In genomic region chr4:175776217-175776616, GRCh38 we compare ENCODE assay signal across 20 cellular contexts. TPM values are rescaled to one million over a fixed set of nuclear protein-coding genes. Genes with fewer than 3 reads are reported as not detected.
DNase-seq lines count a peak whose midpoint lies in the region; ATAC-seq, FAIRE-seq and TF ChIP-seq lines count a peak whose summit lies in the region.
"Had no signal": no experiment of that assay in that cellular context is flagged by ENCODE, and none has a peak within 500 bp of the region (broad histone marks: within the 10 kb centered on the region; RNA-seq: fewer than 3 reads in every experiment).

No MANE protein-coding gene starts in this region.

- H3K14ac ChIP-seq in H9 (ENCODE audit: insufficient read depth, low read length) (no peak overlapping the region), H1 (ENCODE audit: insufficient read length) (no peak overlapping the region)

- H4K91ac ChIP-seq in H9 (ENCODE audit: insufficient read length, low read depth, low read length) (no peak overlapping the region), H1 (replicated peaks; ENCODE audit: insufficient read length, low read length) (no peak overlapping the region)

- H2BK120ac ChIP-seq in H9 (ENCODE audit: low read depth, low read length, poor library complexity, severe bottlenecking) (no peak overlapping the region), H1 (replicated peaks; ENCODE audit: low read depth, low read length) (no peak overlapping the region)

- H3K4me1 Mint-ChIP-seq in H9 = peaks cover 40 to 42% of the 10 kb centered on the region in 2 experiments
- H3K4me1 Mint-ChIP-seq: activated CD8-positive, alpha-beta memory T cell treated with anti-CD3 and anti-CD28 coated beads, Interleukin-2, amount 10 ng/mL, durations not matched to agents 7 days and 5 days; naive thymus-derived CD4-positive, alpha-beta T cell had no signal

- H3F3A ChIP-seq in PC-3 (ENCODE audit: low read length, unreplicated experiment) = no peaks in the 10 kb centered on the region

- H3K79me2 ChIP-seq in H9 (ENCODE audit: insufficient read depth, low read length) (no peaks in the 10 kb centered on the region), H1 (ENCODE audit: control insufficient read depth in 1 of 2, insufficient read depth in 2 of 2, low read length in 2 of 2) (no peaks in the 10 kb centered on the region), PC-3 (ENCODE audit: low read length) (no peaks in the 10 kb centered on the region)

- no peak overlapping the region for H2BK15ac ChIP-seq in H9 (ENCODE audit: low read depth, low read length)
- no peak overlapping the region for H2BK15ac ChIP-seq in H1 (ENCODE audit: low read length)

- no peak overlapping the region for H2AK5ac ChIP-seq in H9 (ENCODE audit: insufficient read length, low read length)
- H2AK5ac ChIP-seq in H1 (ENCODE audit: low read depth, low read length) = no peak overlapping the region

- H3K4me1 ChIP-seq in H9 (ENCODE audit: insufficient read depth, low read length) = no peaks in the 10 kb centered on the region; the same call in 1 of the 2 replicates
- H3K4me1 ChIP-seq in H1 (replicated peaks in 1 of 4; ENCODE audit: control insufficient read depth in 3 of 4, insufficient read depth in 4 of 4, low read length in 3 of 4) = peaks cover 0 to 15% (median 7%) of the 10 kb centered on the region in 4 experiments; a peak in 5 of 7 replicates
- no peaks in the 10 kb centered on the region for H3K4me1 ChIP-seq in PC-3 (ENCODE audit: insufficient read depth, low read length)
- H3K4me1 ChIP-seq: BLaER1 had no signal

- H3K27ac ChIP-seq in H9 (ENCODE audit: insufficient read length, low read depth, low read length) (peak overlapping the region; percentile 95), H1 (ENCODE audit: low read depth, low read length) (peak overlapping the region; percentile 69; the same call in 1 of the 2 replicates), PC-3 (ENCODE audit: low read length) (no peak overlapping the region)
- H3K27ac ChIP-seq: BLaER1, HL-60 had no signal

- H2BK20ac ChIP-seq in H9 (ENCODE audit: low read depth, low read length, poor library complexity, severe bottlenecking) (no peak overlapping the region), H1 (ENCODE audit: low read length) (no peak overlapping the region)

- H3T11ph ChIP-seq in H9 (ENCODE audit: low read length) = no peak overlapping the region

- intact Hi-C loops in PC-3 (cut with micrococcal nuclease) = no loop called here

- H3K23ac ChIP-seq in H9 (ENCODE audit: insufficient read length, low read depth, low read length) (no peak overlapping the region), H1 (ENCODE audit: insufficient read length) (no peak overlapping the region)

- ATAC-seq in PC-3 = no peak
- ATAC-seq: activated CD8-positive, alpha-beta memory T cell treated with anti-CD3 and anti-CD28 coated beads, Interleukin-2, amount 10 ng/mL, durations not matched to agents 7 days and 5 days; left lobe of liver; naive thymus-derived CD4-positive, alpha-beta T cell; right cardiac atrium had no signal

- H3K4ac ChIP-seq in H9 (ENCODE audit: low read depth, low read length) = no peak overlapping the region
- no peak overlapping the region for H3K4ac ChIP-seq in H1 (replicated peaks; ENCODE audit: insufficient read length, low read depth, low read length)

- no peaks in the 10 kb centered on the region; a peak in 1 of 5 replicates for H3K9me3 Mint-ChIP-seq in H9
- H3K9me3 Mint-ChIP-seq: HFFc6 had no signal

- peak overlapping the region; percentile 83 to 98 (median 90) for H3K27ac Mint-ChIP-seq in H9
- H3K27ac Mint-ChIP-seq: activated CD8-positive, alpha-beta memory T cell treated with anti-CD3 and anti-CD28 coated beads, Interleukin-2, amount 10 ng/mL, durations not matched to agents 7 days and 5 days; HFFc6; naive thymus-derived CD4-positive, alpha-beta T cell had no signal

- WGBS in H9 (ENCODE audit: extremely low coverage, insufficient read length, low lambda C conversion rate) = no CpG with 5 or more reads among the region's 5 CpGs
- 22% methylated on average over 5 of the region's 5 CpGs; no CpG with 5 or more reads in 1 of the 2 experiments for WGBS in H1 (ENCODE audit: extremely low coverage in 1 of 2, insufficient coverage in 1 of 2, insufficient read length in 1 of 2, insufficient replicate concordance in 2 of 2, low coverage in 1 of 2, low lambda C conversion rate in 2 of 2, missing lambda C conversion rate in 1 of 2), 2 experiments

- H3K56ac ChIP-seq in H9 (ENCODE audit: insufficient read length, low read depth, low read length) = no peak overlapping the region
- no peak overlapping the region for H3K56ac ChIP-seq in H1 (replicated peaks; ENCODE audit: insufficient read length, low read depth, low read length)

- TF ChIP-seq CTCF in H9 (conservative IDR thresholded peaks at IDR 0.05) (no peak), H1 (IDR thresholded peaks at IDR 0.05; ENCODE audit: control extremely low read depth in 1 of 3, insufficient read depth in 1 of 3, low read depth in 1 of 3, low read length in 3 of 3) (no peak), PC-3 (conservative IDR thresholded peaks at IDR 0.05; ENCODE audit: low read depth, low read length) (no peak)

- H3K9me3 ChIP-seq in H9 (ENCODE audit: control insufficient read depth, low read depth, low read length) (no peaks in the 10 kb centered on the region), H1 (ENCODE audit: insufficient read depth in 2 of 2, low read depth in 1 of 2, low read length in 1 of 2) (no peaks in the 10 kb centered on the region), PC-3 (ENCODE audit: low read length) (no peaks in the 10 kb centered on the region)
- H3K9me3 ChIP-seq: BLaER1 had no signal

- H3K79me1 ChIP-seq in H9 (ENCODE audit: insufficient read depth, low read depth, low read length, poor library complexity, severe bottlenecking) = no peaks in the 10 kb centered on the region
- H3K79me1 ChIP-seq in H1 (ENCODE audit: low read depth, low read length) = no peaks in the 10 kb centered on the region

- no peak overlapping the region for H4K5ac ChIP-seq in H9 (ENCODE audit: insufficient read length, low read depth, low read length)
- H4K5ac ChIP-seq in H1 (ENCODE audit: insufficient read length, low read depth, low read length) = peak overlapping the region; percentile 83

- H3K18ac ChIP-seq in H9 (ENCODE audit: insufficient read length, low read depth, low read length) = no peak overlapping the region
- peak overlapping the region; percentile 15; the same call in 1 of the 2 replicates for H3K18ac ChIP-seq in H1 (ENCODE audit: extremely low read depth, low read length)

- H3K27me3 ChIP-seq in H9 (ENCODE audit: insufficient read depth, low read length) (no peaks in the 10 kb centered on the region), H1 (replicated peaks in 1 of 4; ENCODE audit: control insufficient read depth in 3 of 4, extremely low read depth in 1 of 4, insufficient read depth in 3 of 4, low read length in 3 of 4) (no peaks in the 10 kb centered on the region), PC-3 (ENCODE audit: low read length) (no peaks in the 10 kb centered on the region)
- H3K27me3 ChIP-seq: BLaER1 had no signal

- no peaks in the 10 kb centered on the region for H4K20me1 ChIP-seq in H9 (ENCODE audit: control insufficient read depth, insufficient read depth, insufficient read length)
- no peaks in the 10 kb centered on the region for H4K20me1 ChIP-seq in H1 (replicated peaks in 1 of 2; ENCODE audit: control insufficient read depth in 1 of 2, insufficient read depth in 2 of 2, low read length in 2 of 2)
- no peaks in the 10 kb centered on the region for H4K20me1 ChIP-seq in PC-3 (ENCODE audit: low read length)
- H4K20me1 ChIP-seq: BLaER1 had no signal

- no peak for TF ChIP-seq RAD21 in H1 (IDR thresholded peaks at IDR 0.05 in 1 of 2, conservative IDR thresholded peaks at IDR 0.05 in 1 of 2; ENCODE audit: low read depth in 2 of 2, low read length in 2 of 2)

- no peak for TF ChIP-seq EP300 in H1 (IDR thresholded peaks at IDR 0.05; ENCODE audit: borderline replicate concordance in 1 of 2, low read depth in 2 of 2, low read length in 2 of 2)

- H3K9ac ChIP-seq in H9 (ENCODE audit: extremely low read depth, insufficient read length, low read length) (no peak overlapping the region), H1 (replicated peaks in 1 of 4; ENCODE audit: extremely low read depth in 1 of 4, low read depth in 3 of 4, low read length in 3 of 4) (peak overlapping the region in 2 of 4 experiments; percentile 25 to 49; a peak in 4 of 7 replicates), PC-3 (ENCODE audit: low read length) (no peak overlapping the region)
- H3K9ac ChIP-seq: BLaER1 had no signal

- no peaks in the 10 kb centered on the region for H3K36me3 Mint-ChIP-seq in H9 (ENCODE audit: insufficient read depth in 1 of 3, low read depth in 3 of 3)
- H3K36me3 Mint-ChIP-seq: activated CD8-positive, alpha-beta memory T cell treated with anti-CD3 and anti-CD28 coated beads, Interleukin-2, amount 10 ng/mL, durations not matched to agents 7 days and 5 days; naive thymus-derived CD4-positive, alpha-beta T cell had no signal

- no peak for TF ChIP-seq POLR2A in H1 (IDR thresholded peaks at IDR 0.05; ENCODE audit: control extremely low read depth in 1 of 2, low read depth in 2 of 2, low read length in 2 of 2)

- H3K4me3 ChIP-seq in H1 (ENCODE audit: extremely low read depth in 1 of 4, insufficient read depth in 2 of 4, low read depth in 3 of 4, low read length in 4 of 4) = peak overlapping the region in 1 of 4 experiments; percentile 40; a peak in 2 of 8 replicates
- no peak overlapping the region for H3K4me3 ChIP-seq in PC-3 (ENCODE audit: low read length)
- H3K4me3 ChIP-seq: BLaER1 had no signal

- H2BK5ac ChIP-seq in H9 (ENCODE audit: insufficient read length, low read length) (no peak overlapping the region), H1 (ENCODE audit: low read depth, low read length) (no peak overlapping the region; the same call in 1 of the 2 replicates)

- no peaks in the 10 kb centered on the region for H3K27me3 Mint-ChIP-seq in H9 (ENCODE audit: low read depth)
- H3K27me3 Mint-ChIP-seq: activated CD8-positive, alpha-beta memory T cell treated with anti-CD3 and anti-CD28 coated beads, Interleukin-2, amount 10 ng/mL, durations not matched to agents 7 days and 5 days had no signal

- H2AFZ ChIP-seq in H9 (ENCODE audit: low read length) (peak overlapping the region; percentile 88), H1 (ENCODE audit: low read length) (peak overlapping the region; percentile 68), PC-3 (ENCODE audit: low read length) (no peak overlapping the region)

- H3K23me2 ChIP-seq in H9 (ENCODE audit: insufficient read length, low read depth, low read length, poor library complexity, severe bottlenecking) = no peaks in the 10 kb centered on the region
- H3K23me2 ChIP-seq in H1 (ENCODE audit: low read depth, low read length) = no peaks in the 10 kb centered on the region

- POLR2A ChIA-PET in H1 (lab: Charles Lee; ENCODE audit: partially characterized antibody) (interaction anchor here (0.7 to 0.9 kb wide), 2 partner anchors 9 to 13 kb away, joined by 3 read pairs; no protein-coding TSS in a partner anchor), PC-3 (lab: Charles Lee; ENCODE audit: unreplicated experiment) (no interaction called here)

- H2BK12ac ChIP-seq in H9 (ENCODE audit: insufficient read length, low read depth, low read length) = no peak overlapping the region
- no peak overlapping the region for H2BK12ac ChIP-seq in H1 (ENCODE audit: low read depth, low read length)

- peak overlapping the region; percentile 37 to 53; a peak in 4 of 5 replicates for H3K4me3 Mint-ChIP-seq in H9
- H3K4me3 Mint-ChIP-seq: activated CD8-positive, alpha-beta memory T cell treated with anti-CD3 and anti-CD28 coated beads, Interleukin-2, amount 10 ng/mL, durations not matched to agents 7 days and 5 days; HFFc6; naive thymus-derived CD4-positive, alpha-beta T cell had no signal

- H4K8ac ChIP-seq in H9 (replicated peaks; ENCODE audit: insufficient read length, low read depth, low read length) (no peak overlapping the region), H1 (ENCODE audit: extremely low read depth, insufficient read depth, low read length) (no peak overlapping the region)

- CTCF ChIA-PET in H1 (lab: Charles Lee; ENCODE audit: partially characterized antibody) (no interaction called here), PC-3 (lab: Charles Lee) (no interaction called here)

- DNase-seq in H9 (peak; percentile 73), NCI-H748 (lab: John Stamatoyannopoulos, UW; ENCODE audit: unreplicated experiment) (peak; percentile 75), H1 (ENCODE audit: low read depth in 1 of 2, low spot score in 2 of 2) (peak in 1 of 2 experiments; percentile 33), myocyte (ENCODE audit: low read depth) (peak; percentile 2), NCI-H2107 treated with DMSO at 0.1 percent for 48 hours (lab: John Stamatoyannopoulos, UW; ENCODE audit: unreplicated experiment) (no peak), middle frontal gyrus (ENCODE audit: extremely low spot score, low spot score) (no peak), PC-3 (no peak), kidney glomerular epithelial cell (lab: John Stamatoyannopoulos, UW) (no peak)
- DNase-seq: activated CD8-positive, alpha-beta memory T cell treated with anti-CD3 and anti-CD28 coated beads, Interleukin-2, amount 10 ng/mL, durations not matched to agents 7 days and 5 days; activated naive CD4-positive, alpha-beta T cell; DMS79 treated with DMSO at 0.1 percent for 48 hours; HFFc6; Kasumi-1; naive thymus-derived CD4-positive, alpha-beta T cell; NCI-H1930; right cardiac atrium had no signal

- FAIRE-seq in H1 (lab: Jason Lieb, UNC) = peak; percentile 80
- FAIRE-seq: endometrium had no signal

- no TSS peak for BruUV-seq in PC-3 (replicated peaks; lab: Mats Ljungman, UMichigan)

- no peaks in the 10 kb centered on the region for H3K9me2 ChIP-seq in PC-3 (replicated peaks; ENCODE audit: low read length)

- H3K4me2 ChIP-seq in H9 (ENCODE audit: insufficient read depth, insufficient read length, low read length) (peak overlapping the region; percentile 12), H1 (ENCODE audit: insufficient read depth in 1 of 2, low read depth in 2 of 2, low read length in 2 of 2) (peak overlapping the region; percentile 60 to 66), PC-3 (ENCODE audit: low read length) (no peak overlapping the region)
- H3K4me2 ChIP-seq: BLaER1 had no signal

- no peaks in the 10 kb centered on the region for H3K36me3 ChIP-seq in H1 (ENCODE audit: control insufficient read depth in 2 of 4, insufficient read depth in 4 of 4, low read length in 3 of 4)
- no peaks in the 10 kb centered on the region for H3K36me3 ChIP-seq in PC-3 (ENCODE audit: low read depth, low read length)
- H3K36me3 ChIP-seq: BLaER1 had no signal

RNA-seq across cellular contexts. Expression of gene GPM6A, which starts 35.8 kb away (rescaled TPM):
- 2.4 and 2.9 TPM in 2 replicates for total RNA-seq in H9 (2021)
- 2.0 and 2.6 TPM in 2 replicates for total RNA-seq in H1 (2021; fragmentation: NEBNext Ultra II Directional; extraction: Animal tissue kit (Norgen Biotek cat#: 25700))
- 4.4 and 9.5 TPM in 2 replicates for polyA plus RNA-seq in H1 (2011; rRNA removed)
- 3.6 TPM for polyA plus RNA-seq in H1 (2011; cell fraction: cytosol; rRNA removed)
- polyA plus RNA-seq in H1 (2011; cell fraction: nucleus; rRNA removed) = 7.4 TPM
- polyA plus RNA-seq in H1 (2012, experiment 1 of 2) = 4.6 to 7.6 TPM (median 5.3 TPM) in 4 replicates
- polyA plus RNA-seq in H1 (2012, experiment 2 of 2) = 0.21 TPM
- 6.9 TPM for polyA plus RNA-seq in H1 (2013, experiment 1 of 2)
- 6.5 TPM for polyA plus RNA-seq in H1 (2013, experiment 2 of 2)
- polyA minus RNA-seq in H1 (2011; rRNA and poly(A)+ RNA removed) = 15.6 and 21.6 TPM in 2 replicates
- 3.7 TPM for polyA minus RNA-seq in H1 (2011; cell fraction: cytosol; rRNA and poly(A)+ RNA removed)
- 3.0 TPM for polyA minus RNA-seq in H1 (2011; cell fraction: nucleus; rRNA and poly(A)+ RNA removed)
- not detected in 2 replicates for total RNA-seq in myocyte
- polyA plus RNA-seq in myocyte (2012) = not detected
- not detected in 2 replicates for total RNA-seq in PC-3 (2014; rRNA removed)
- total RNA-seq: activated CD8-positive, alpha-beta memory T cell treated with anti-CD3 and anti-CD28 coated beads, Interleukin-2, amount 10 ng/mL, durations not matched to agents 7 days and 5 days; HFFc6; naive thymus-derived CD4-positive, alpha-beta T cell had no signal
- polyA plus RNA-seq: naive thymus-derived CD4-positive, alpha-beta T cell had no signal

Comparison
In these comparisons a context has a peak if more than half of its experiments do, and no peak if none do; other contexts are left out.
1. DNase-seq: peak in H9 (single experiment), NCI-H748 (single experiment) and myocyte (single experiment); none in NCI-H2107 treated with DMSO at 0.1 percent for 48 hours (single experiment), middle frontal gyrus (single experiment), PC-3 (single experiment) and kidney glomerular epithelial cell (single experiment).